29 cellular contexts compared by ENCODE assay signal in genomic region chr7:18760046-18760445, GRCh38.
"Had no signal": no experiment of that assay in that cellular context is flagged by ENCODE, and none has a peak within 500 bp of the region (broad histone marks: within the 10 kb centered on the region; RNA-seq: fewer than 3 reads in every experiment).

No MANE protein-coding gene starts in this region.

- H3K27ac ChIP-seq: adrenal gland, SJCRH30 had no signal

- H3K4me1 ChIP-seq: adrenal gland, SJCRH30 had no signal

- H3K27me3 Mint-ChIP-seq: activated CD4-positive, alpha-beta T cell treated with anti-CD3 and anti-CD28 coated beads for 36 hours; activated CD4-positive, alpha-beta T cell treated with anti-CD3 and anti-CD28 coated beads, Interleukin-2, amount 10 ng/mL, durations not matched to agents 7 days and 5 days; activated T-cell treated with anti-CD3 and anti-CD28 coated beads, Interleukin-2, amount 50 U/mL, for 24 hours; brain had no signal

- H3K9me3 ChIP-seq: SJCRH30, SK-N-SH had no signal

- H3K36me3 ChIP-seq: adrenal gland, SJCRH30 had no signal

- H3K9ac ChIP-seq: SK-N-SH had no signal

- H3K27ac Mint-ChIP-seq: activated CD4-positive, alpha-beta T cell treated with anti-CD3 and anti-CD28 coated beads for 36 hours; activated CD4-positive, alpha-beta T cell treated with anti-CD3 and anti-CD28 coated beads, Interleukin-2, amount 10 ng/mL, durations not matched to agents 7 days and 5 days; activated CD8-positive, alpha-beta T cell treated with anti-CD3 and anti-CD28 coated beads, Interleukin-2, amount 10 ng/mL, durations not matched to agents 7 days and 5 days; activated naive CD4-positive, alpha-beta T cell treated with anti-CD3 and anti-CD28 coated beads, Interleukin-2, amount 50 U/mL, for 72 hours; activated T-cell treated with anti-CD3 and anti-CD28 coated beads, Interleukin-2, amount 50 U/mL, for 24 hours; activated T-helper 2 cell treated with anti-CD3 and anti-CD28 coated beads, Interferon-gamma antibody, Interleukin-2, Interleukin-4, amounts not matched to agents 10 μg/mL and 5 μg/mL and 100 μg/mL, durations not matched to agents 14 hours and 24 hours and 36 hours; T-helper 1 cell treated with Interleukin-12 subunit alpha and Interleukin-12 subunit beta and Interleukin-4 antibody, amounts not matched to agents 30 μg/mL and 1 μg/mL, for 36 hours; T-helper 2 cell treated with Interferon-gamma antibody and Interleukin-4, amounts not matched to agents 5 μg/mL and 100 μg/mL, for 36 hours had no signal

- H3K36me3 Mint-ChIP-seq: activated naive CD4-positive, alpha-beta T cell treated with anti-CD3 and anti-CD28 coated beads, Interleukin-2, amount 50 U/mL, for 72 hours; brain; WTC11 had no signal

- ATAC-seq: activated CD4-positive, alpha-beta T cell treated with anti-CD3 and anti-CD28 coated beads for 36 hours; activated CD4-positive, CD25-positive, alpha-beta regulatory T cell treated with anti-CD3 and anti-CD28 coated beads, Interleukin-2, amount 50 U/mL, for 24 hours; activated CD8-positive, alpha-beta T cell treated with anti-CD3 and anti-CD28 coated beads, Interleukin-2, amount 10 ng/mL, durations not matched to agents 7 days and 5 days; activated naive CD4-positive, alpha-beta T cell treated with anti-CD3 and anti-CD28 coated beads, Interleukin-2, amount 50 U/mL, for 72 hours; Panc1; WTC11 had no signal

- H3K4me3 ChIP-seq: adrenal gland, SJCRH30 had no signal

- H3K9me3 Mint-ChIP-seq: activated CD4-positive, alpha-beta T cell treated with anti-CD3 and anti-CD28 coated beads, Interleukin-2, amount 10 ng/mL, durations not matched to agents 7 days and 5 days; activated naive CD4-positive, alpha-beta T cell treated with anti-CD3 and anti-CD28 coated beads, Interleukin-2, amount 50 U/mL, for 72 hours; activated T-cell treated with anti-CD3 and anti-CD28 coated beads, Interleukin-2, amount 50 U/mL, for 24 hours; activated T-helper 2 cell treated with anti-CD3 and anti-CD28 coated beads, Interferon-gamma antibody, Interleukin-2, Interleukin-4, amounts not matched to agents 10 μg/mL and 5 μg/mL and 100 μg/mL, durations not matched to agents 14 hours and 24 hours and 36 hours; brain; T-helper 1 cell treated with Interleukin-12 subunit alpha and Interleukin-12 subunit beta and Interleukin-4 antibody, amounts not matched to agents 30 μg/mL and 1 μg/mL, for 36 hours; T-helper 2 cell treated with Interferon-gamma antibody and Interleukin-4, amounts not matched to agents 5 μg/mL and 100 μg/mL, for 36 hours; WTC11 had no signal

- DNase-seq: activated CD4-positive, alpha-beta T cell treated with anti-CD3 and anti-CD28 coated beads for 36 hours; activated CD4-positive, alpha-beta T cell treated with anti-CD3 and anti-CD28 coated beads, Interleukin-2, amount 10 ng/mL, durations not matched to agents 7 days and 5 days; activated CD4-positive, alpha-beta T cell treated with anti-CD3 and anti-CD28 coated beads, Interleukin-2, amount 50 U/mL, for 48 hours; activated CD8-positive, alpha-beta T cell treated with anti-CD3 and anti-CD28 coated beads, Interleukin-2, amount 10 ng/mL, durations not matched to agents 7 days and 5 days; activated gamma-delta T cell; activated naive CD4-positive, alpha-beta T cell treated with Interleukin-2 at 50 U/mL for 16 hours; activated T-cell treated with anti-CD3 and anti-CD28 coated beads, Interleukin-2, amount 50 U/mL, for 24 hours; adrenal gland; caudate nucleus; Kasumi-1; MM.1S; MV-4-11; NCI-H1092; NCI-H1436 treated with DMSO at 0.1 percent for 48 hours; NCI-H1694 treated with DMSO at 0.1 percent for 48 hours; NCI-H2029; NCI-H345; NCI-H524 treated with DMSO at 0.1 percent for 48 hours; SHP77; SJCRH30; SK-N-SH had no signal

- H3K4me2 ChIP-seq: SK-N-SH had no signal

- H3K27me3 ChIP-seq: adrenal gland, SJCRH30 had no signal

- H3K4me3 Mint-ChIP-seq: activated CD4-positive, alpha-beta T cell treated with anti-CD3 and anti-CD28 coated beads for 36 hours; activated CD4-positive, alpha-beta T cell treated with anti-CD3 and anti-CD28 coated beads, Interleukin-2, amount 10 ng/mL, durations not matched to agents 7 days and 5 days; activated CD8-positive, alpha-beta T cell treated with anti-CD3 and anti-CD28 coated beads, Interleukin-2, amount 10 ng/mL, durations not matched to agents 7 days and 5 days; activated T-cell treated with anti-CD3 and anti-CD28 coated beads, Interleukin-2, amount 50 U/mL, for 24 hours; brain; T-helper 1 cell treated with Interleukin-12 subunit alpha and Interleukin-12 subunit beta and Interleukin-4 antibody, amounts not matched to agents 30 μg/mL and 1 μg/mL, for 36 hours; T-helper 2 cell treated with Interferon-gamma antibody and Interleukin-4, amounts not matched to agents 5 μg/mL and 100 μg/mL, for 36 hours; WTC11 had no signal

- H3K9me2 ChIP-seq: SK-N-SH had no signal

- H3K4me1 Mint-ChIP-seq: activated CD4-positive, alpha-beta T cell treated with anti-CD3 and anti-CD28 coated beads for 36 hours; activated CD4-positive, alpha-beta T cell treated with anti-CD3 and anti-CD28 coated beads, Interleukin-2, amount 10 ng/mL, durations not matched to agents 7 days and 5 days had no signal
